ENCODE assay signal across 18 cellular contexts in the genomic region with DNA sequence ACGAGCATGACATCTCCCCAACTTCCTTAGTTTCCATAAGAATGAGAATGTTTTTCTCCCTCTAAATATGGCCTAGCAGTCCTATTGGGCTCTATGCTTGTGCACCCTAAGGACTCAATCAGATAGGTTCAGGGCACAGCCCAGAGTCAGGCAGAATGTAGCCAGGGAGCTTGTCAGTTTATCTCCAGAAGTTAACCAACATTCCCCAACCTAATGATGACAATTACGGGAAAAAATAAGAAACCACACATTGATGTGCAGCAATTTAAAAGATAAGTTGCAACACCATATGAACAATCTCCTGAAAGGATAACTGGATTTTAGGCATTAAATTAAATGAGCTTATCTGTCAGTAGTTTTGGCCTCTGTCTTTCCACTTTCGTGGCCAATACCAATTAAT.
DNase-seq lines count a peak whose midpoint lies in the region; ATAC-seq and TF ChIP-seq lines count a peak whose summit lies in the region.
"Had no signal": no experiment of that assay in that cellular context is flagged by ENCODE, and none has a peak within 500 bp of the region (broad histone marks: within the 10 kb centered on the region; RNA-seq: fewer than 3 reads in every experiment).

No MANE protein-coding gene starts in this region.

- H3K36me3 ChIP-seq in right atrium auricular region (no peaks in the 10 kb centered on the region), sigmoid colon (no peaks in the 10 kb centered on the region), Caco-2 (ENCODE audit: control insufficient read depth, insufficient read depth, low read length) (no peaks in the 10 kb centered on the region)
- H3K36me3 ChIP-seq: BLaER1 had no signal

- TF ChIP-seq EP300 in sigmoid colon (IDR thresholded peaks at IDR 0.05) = no peak

- TF ChIP-seq POLR2A in sigmoid colon (IDR thresholded peaks at IDR 0.05) = no peak

- H3K27ac ChIP-seq in right atrium auricular region = no peak overlapping the region
- H3K27ac ChIP-seq in sigmoid colon = peak overlapping the region in 3 of 4 donors; percentile 12 to 71 (median 64)
- H3K27ac ChIP-seq in CD4-positive, alpha-beta T cell (ENCODE audit: low read depth, low read length) = no peak overlapping the region
- H3K27ac ChIP-seq: 22Rv1, BLaER1 had no signal

- CTCF ChIA-PET in CD4-positive, alpha-beta T cell (lab: Charles Lee) = no interaction called here
- CTCF ChIA-PET in Caco-2 (lab: Charles Lee) = no interaction called here

- POLR2A ChIA-PET in CD4-positive, alpha-beta T cell (lab: Charles Lee) = interaction anchor here (0.5 kb wide), 1 partner anchor 452 kb away, joined by 3 read pairs; no protein-coding TSS in a partner anchor
- POLR2A ChIA-PET in Caco-2 (lab: Charles Lee) = no interaction called here

- H3K27me3 Mint-ChIP-seq in CD4-positive, alpha-beta T cell = no peaks in the 10 kb centered on the region
- H3K27me3 Mint-ChIP-seq in activated CD4-positive, alpha-beta T cell treated with anti-CD3 and anti-CD28 coated beads, Interleukin-2, amount 10 ng/mL, durations not matched to agents 24 days and 14 days = no peaks in the 10 kb centered on the region
- H3K27me3 Mint-ChIP-seq in Caco-2 (ENCODE audit: insufficient read depth, unreplicated experiment) = no peaks in the 10 kb centered on the region

- TF ChIP-seq CTCF in right atrium auricular region (IDR thresholded peaks at IDR 0.05) = no peak
- TF ChIP-seq CTCF in fibroblast of the aortic adventitia (IDR thresholded peaks at IDR 0.05; ENCODE audit: insufficient read depth, low read length) = no peak
- no peak for TF ChIP-seq CTCF in sigmoid colon (IDR thresholded peaks at IDR 0.05)
- TF ChIP-seq CTCF in CD4-positive, alpha-beta T cell (IDR thresholded peaks at IDR 0.05) = no peak
- no peak for TF ChIP-seq CTCF in Caco-2 (IDR thresholded peaks at IDR 0.05; ENCODE audit: insufficient read depth in 1 of 2, low read depth in 1 of 2, low read length in 1 of 2, severe bottlenecking in 1 of 2, unreplicated experiment in 1 of 2)

- no TSS peak for BruUV-seq in Caco-2 (replicated peaks; lab: Mats Ljungman, UMichigan)

- H3K4me1 ChIP-seq in right atrium auricular region (peaks cover 0 to 16% of the 10 kb centered on the region in 2 donors), sigmoid colon (peaks cover 0 to 46% (median 29%) of the 10 kb centered on the region in 4 donors), Caco-2 (peaks cover 6% of the 10 kb centered on the region; the same call in 1 of the 2 replicates)
- H3K4me1 ChIP-seq: BLaER1 had no signal

- H3K9me3 ChIP-seq in right atrium auricular region = no peaks in the 10 kb centered on the region
- no peaks in the 10 kb centered on the region for H3K9me3 ChIP-seq in sigmoid colon
- no peaks in the 10 kb centered on the region for H3K9me3 ChIP-seq in CD4-positive, alpha-beta T cell (ENCODE audit: control insufficient read depth, low read length)
- H3K9me3 ChIP-seq in Caco-2 = no peaks in the 10 kb centered on the region
- H3K9me3 ChIP-seq: BLaER1 had no signal

- no peak overlapping the region for H3K4me3 ChIP-seq in right atrium auricular region
- no peak overlapping the region for H3K4me3 ChIP-seq in fibroblast of the aortic adventitia (ENCODE audit: low read depth, low read length)
- no peak overlapping the region for H3K4me3 ChIP-seq in sigmoid colon
- no peak overlapping the region for H3K4me3 ChIP-seq in Caco-2 (ENCODE audit: low read depth, low read length)
- H3K4me3 ChIP-seq: BLaER1 had no signal

- H3K9me3 Mint-ChIP-seq in CD4-positive, alpha-beta T cell = no peaks in the 10 kb centered on the region
- H3K9me3 Mint-ChIP-seq in activated CD4-positive, alpha-beta T cell treated with anti-CD3 and anti-CD28 coated beads, Interleukin-2, amount 10 ng/mL, durations not matched to agents 24 days and 14 days = no peaks in the 10 kb centered on the region
- no peaks in the 10 kb centered on the region for H3K9me3 Mint-ChIP-seq in Caco-2 (ENCODE audit: unreplicated experiment)
- H3K9me3 Mint-ChIP-seq: CD4-positive, alpha-beta memory T cell; HFFc6 had no signal

- intact Hi-C loops in left ventricle myocardium superior (cut with micrococcal nuclease) = no loop called here
- intact Hi-C loops in sigmoid colon (cut with DNase I) = loop anchor here (5.0 kb wide), 1 partner anchor 78 kb away; a partner anchor contains a TSS
- intact Hi-C loops in CD4-positive, alpha-beta T cell (cut with DNase I, micrococcal nuclease) = no loop called here
- intact Hi-C loops in activated CD4-positive, alpha-beta T cell treated with anti-CD3 and anti-CD28 coated beads, Interleukin-2, amount 10 ng/mL, durations not matched to agents 24 days and 14 days (cut with micrococcal nuclease) = no loop called here
- intact Hi-C loops in Caco-2 (cut with micrococcal nuclease; ENCODE audit: unreplicated experiment) = no loop called here

- H3K27me3 ChIP-seq in right atrium auricular region (no peaks in the 10 kb centered on the region), sigmoid colon (no peaks in the 10 kb centered on the region), Caco-2 (replicated peaks; ENCODE audit: control insufficient read depth, insufficient read depth, low read length) (no peaks in the 10 kb centered on the region)
- H3K27me3 ChIP-seq in CD4-positive, alpha-beta T cell (ENCODE audit: control insufficient read depth, insufficient read depth, low read length) = no peaks in the 10 kb centered on the region
- H3K27me3 ChIP-seq: BLaER1 had no signal

- no peaks in the 10 kb centered on the region for H3K36me3 Mint-ChIP-seq in CD4-positive, alpha-beta T cell (ENCODE audit: low read depth)
- no peaks in the 10 kb centered on the region for H3K36me3 Mint-ChIP-seq in activated CD4-positive, alpha-beta T cell treated with anti-CD3 and anti-CD28 coated beads, Interleukin-2, amount 10 ng/mL, durations not matched to agents 24 days and 14 days (ENCODE audit: low read depth)
- H3K36me3 Mint-ChIP-seq in Caco-2 (ENCODE audit: insufficient read depth, unreplicated experiment) = peaks cover 6% of the 10 kb centered on the region
- H3K36me3 Mint-ChIP-seq: CD4-positive, alpha-beta memory T cell; IgD-negative memory B cell had no signal

- no peaks in the 10 kb centered on the region for H3K4me1 Mint-ChIP-seq in CD4-positive, alpha-beta T cell (ENCODE audit: low read depth)
- no peaks in the 10 kb centered on the region for H3K4me1 Mint-ChIP-seq in activated CD4-positive, alpha-beta T cell treated with anti-CD3 and anti-CD28 coated beads, Interleukin-2, amount 10 ng/mL, durations not matched to agents 24 days and 14 days
- H3K4me1 Mint-ChIP-seq in Caco-2 (ENCODE audit: low read depth, unreplicated experiment) = peaks cover 17% of the 10 kb centered on the region
- H3K4me1 Mint-ChIP-seq: CD4-positive, alpha-beta memory T cell; IgD-negative memory B cell had no signal

- no peak overlapping the region for H3K4me3 Mint-ChIP-seq in CD4-positive, alpha-beta T cell
- no peak overlapping the region for H3K4me3 Mint-ChIP-seq in activated CD4-positive, alpha-beta T cell treated with anti-CD3 and anti-CD28 coated beads, Interleukin-2, amount 10 ng/mL, durations not matched to agents 24 days and 14 days
- no peak overlapping the region for H3K4me3 Mint-ChIP-seq in Caco-2 (ENCODE audit: unreplicated experiment)
- H3K4me3 Mint-ChIP-seq: CD4-positive, alpha-beta memory T cell; HFFc6; IgD-negative memory B cell had no signal

- 70 to 73% methylated on average over 3 of the region's 3 CpGs for WGBS in sigmoid colon, 2 donors

- DNase-seq in left ventricle myocardium superior (no peak), right atrium auricular region (ENCODE audit: low spot score) (no peak), fibroblast of the aortic adventitia (ENCODE audit: low read depth) (peak; percentile 28), sigmoid colon (no peak), Caco-2 (no peak)
- DNase-seq in CD4-positive, alpha-beta T cell = no peak
- no peak for DNase-seq in activated CD4-positive, alpha-beta T cell treated with anti-CD3 and anti-CD28 coated beads, Interleukin-2, amount 10 ng/mL, durations not matched to agents 24 days and 14 days
- DNase-seq: AML-193; CD4-positive, alpha-beta memory T cell; DMS153; DMS79 treated with DMSO at 0.1 percent for 48 hours; GDM1; HCEC 1CT; HFFc6; KG1 had no signal

- no peak overlapping the region for H3K27ac Mint-ChIP-seq in CD4-positive, alpha-beta T cell
- no peak overlapping the region for H3K27ac Mint-ChIP-seq in activated CD4-positive, alpha-beta T cell treated with anti-CD3 and anti-CD28 coated beads, Interleukin-2, amount 10 ng/mL, durations not matched to agents 24 days and 14 days
- H3K27ac Mint-ChIP-seq in Caco-2 (ENCODE audit: unreplicated experiment) = no peak overlapping the region
- H3K27ac Mint-ChIP-seq: CD4-positive, alpha-beta memory T cell; HFFc6; IgD-negative memory B cell had no signal

- peak; percentile 14 for ATAC-seq in left ventricle myocardium superior
- ATAC-seq in CD4-positive, alpha-beta T cell (ENCODE audit: poor library complexity) = no peak

Comparison
In these comparisons a context has a peak if more than half of its experiments do, and no peak if none do; other contexts are left out.
1. H3K27ac ChIP-seq: peak in sigmoid colon (3 of 4); none in right atrium auricular region (0 of 2) and CD4-positive, alpha-beta T cell (single experiment).